23 cellular contexts compared by ENCODE assay signal in the genomic region with DNA sequence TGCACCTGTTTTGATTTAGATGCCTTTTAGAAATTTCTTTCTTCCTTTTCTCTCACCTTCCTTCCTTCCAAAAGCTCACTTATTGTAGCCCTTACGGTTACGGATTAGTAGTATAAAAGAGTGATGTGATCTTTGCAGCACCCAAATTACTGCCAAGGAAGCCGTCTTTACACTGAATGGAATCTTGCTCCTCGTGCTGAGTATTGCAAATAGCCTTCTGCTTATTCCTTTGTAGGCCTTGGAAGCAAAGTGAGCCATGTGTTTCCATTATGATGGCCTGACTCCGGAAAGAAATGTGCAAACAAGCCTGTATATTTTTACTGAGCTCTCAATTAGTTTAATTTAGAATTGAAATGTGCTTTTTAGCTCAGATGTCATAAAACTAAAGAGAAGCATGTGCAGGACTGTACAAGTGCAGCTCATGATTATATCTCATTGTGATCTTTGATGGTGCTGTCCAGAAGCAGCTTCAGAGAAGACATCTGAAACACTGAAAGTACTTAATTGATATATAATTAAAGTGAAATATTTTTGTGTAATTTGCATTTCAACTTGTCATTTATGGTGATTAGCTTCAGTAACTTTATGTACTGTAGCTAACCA.
"Had no signal": no experiment of that assay in that cellular context is flagged by ENCODE, and none has a peak within 500 bp of the region (broad histone marks: within the 10 kb centered on the region; RNA-seq: fewer than 3 reads in every experiment).

No MANE protein-coding gene starts in this region.

- H3K4me1 ChIP-seq: foreskin keratinocyte, left lung, prostate gland, right atrium auricular region, upper lobe of right lung had no signal

- H3K27me3 ChIP-seq: foreskin keratinocyte, hepatocyte, left lung, right atrium auricular region, upper lobe of right lung had no signal

- H3K4me3 ChIP-seq: hepatocyte, left lung, lung, prostate gland, right atrium auricular region, upper lobe of right lung had no signal

- H3K9me3 Mint-ChIP-seq: activated CD4-positive, alpha-beta memory T cell treated with anti-CD3 and anti-CD28 coated beads, Interleukin-2, amount 10 ng/mL, durations not matched to agents 7 days and 5 days; activated CD4-positive, alpha-beta T cell treated with anti-CD3 and anti-CD28 coated beads, Interleukin-2, amount 10 ng/mL, durations not matched to agents 24 days and 14 days; activated naive CD4-positive, alpha-beta T cell treated with anti-CD3 and anti-CD28 coated beads, Interleukin-2, amount 10 ng/mL, durations not matched to agents 7 days and 5 days; mesothelial cell of epicardium had no signal

- DNase-seq: activated CD4-positive, alpha-beta memory T cell treated with anti-CD3 and anti-CD28 coated beads, Interleukin-2, amount 10 ng/mL, durations not matched to agents 7 days and 5 days; activated CD4-positive, alpha-beta T cell treated with anti-CD3 and anti-CD28 coated beads, Interleukin-2, amount 10 ng/mL, durations not matched to agents 24 days and 14 days; activated effector memory CD4-positive, alpha-beta T cell treated with Interleukin-2 at 50 U/mL for 16 hours; activated naive CD4-positive, alpha-beta T cell treated with anti-CD3 and anti-CD28 coated beads, Interleukin-2, amount 10 ng/mL, durations not matched to agents 7 days and 5 days; activated T-cell treated with anti-CD3 and anti-CD28 coated beads, Interleukin-2, amount 50 U/mL, for 72 hours; dermis blood vessel endothelial cell; effector CD8-positive, alpha-beta T cell; erythroblast; foreskin keratinocyte; glutamatergic neuron; immature natural killer cell; left lung; natural killer cell; stimulated activated CD4-positive, alpha-beta T cell treated with anti-CD3 and anti-CD28 coated beads, Interleukin-4, amount 100 ng/mL, for 4 hours; stimulated activated naive CD8-positive, alpha-beta T cell treated with anti-CD3 and anti-CD28 coated beads, Interleukin-15, Interleukin-2, amounts not matched to agents 100 U/mL and 50 U/mL, for 24 hours; upper lobe of right lung had no signal

- ATAC-seq: activated CD4-positive, CD25-positive, alpha-beta regulatory T cell treated with anti-CD3 and anti-CD28 coated beads, Interleukin-2, amount 50 U/mL, for 24 hours; activated T-cell treated with anti-CD3 and anti-CD28 coated beads, Interleukin-2, amount 50 U/mL, for 72 hours; foreskin keratinocyte; left lung; natural killer cell; stimulated activated naive CD8-positive, alpha-beta T cell treated with anti-CD3 and anti-CD28 coated beads, Interleukin-15, Interleukin-2, amounts not matched to agents 100 U/mL and 50 U/mL, for 24 hours; upper lobe of right lung had no signal

- H3K4me1 Mint-ChIP-seq: activated CD4-positive, alpha-beta memory T cell treated with anti-CD3 and anti-CD28 coated beads, Interleukin-2, amount 10 ng/mL, durations not matched to agents 7 days and 5 days; activated CD4-positive, alpha-beta T cell treated with anti-CD3 and anti-CD28 coated beads, Interleukin-2, amount 10 ng/mL, durations not matched to agents 24 days and 14 days; activated naive CD4-positive, alpha-beta T cell treated with anti-CD3 and anti-CD28 coated beads, Interleukin-2, amount 10 ng/mL, durations not matched to agents 7 days and 5 days; immature natural killer cell; natural killer cell had no signal

- H3K9me3 ChIP-seq: left lung, prostate gland, right atrium auricular region, upper lobe of right lung had no signal

- H3K27ac Mint-ChIP-seq: activated CD4-positive, alpha-beta memory T cell treated with anti-CD3 and anti-CD28 coated beads, Interleukin-2, amount 10 ng/mL, durations not matched to agents 7 days and 5 days; activated CD4-positive, alpha-beta T cell treated with anti-CD3 and anti-CD28 coated beads, Interleukin-2, amount 10 ng/mL, durations not matched to agents 24 days and 14 days; activated naive CD4-positive, alpha-beta T cell treated with anti-CD3 and anti-CD28 coated beads, Interleukin-2, amount 10 ng/mL, durations not matched to agents 7 days and 5 days; activated T-cell treated with anti-CD3 and anti-CD28 coated beads, Interleukin-2, amount 50 U/mL, for 72 hours; immature natural killer cell; mesothelial cell of epicardium; natural killer cell had no signal

- H3K36me3 Mint-ChIP-seq: activated naive CD4-positive, alpha-beta T cell treated with anti-CD3 and anti-CD28 coated beads, Interleukin-2, amount 10 ng/mL, durations not matched to agents 7 days and 5 days; immature natural killer cell; natural killer cell had no signal

- H3K4me3 Mint-ChIP-seq: activated CD4-positive, alpha-beta memory T cell treated with anti-CD3 and anti-CD28 coated beads, Interleukin-2, amount 10 ng/mL, durations not matched to agents 7 days and 5 days; activated CD4-positive, alpha-beta T cell treated with anti-CD3 and anti-CD28 coated beads, Interleukin-2, amount 10 ng/mL, durations not matched to agents 24 days and 14 days; activated naive CD4-positive, alpha-beta T cell treated with anti-CD3 and anti-CD28 coated beads, Interleukin-2, amount 10 ng/mL, durations not matched to agents 7 days and 5 days; activated T-cell treated with anti-CD3 and anti-CD28 coated beads, Interleukin-2, amount 50 U/mL, for 72 hours; immature natural killer cell; mesothelial cell of epicardium; natural killer cell had no signal

- H3K36me3 ChIP-seq: left lung, prostate gland, right atrium auricular region, upper lobe of right lung had no signal

- H3K27me3 Mint-ChIP-seq: activated CD4-positive, alpha-beta memory T cell treated with anti-CD3 and anti-CD28 coated beads, Interleukin-2, amount 10 ng/mL, durations not matched to agents 7 days and 5 days; activated CD4-positive, alpha-beta T cell treated with anti-CD3 and anti-CD28 coated beads, Interleukin-2, amount 10 ng/mL, durations not matched to agents 24 days and 14 days; activated naive CD4-positive, alpha-beta T cell treated with anti-CD3 and anti-CD28 coated beads, Interleukin-2, amount 10 ng/mL, durations not matched to agents 7 days and 5 days had no signal

- H3K27ac ChIP-seq: foreskin keratinocyte, hepatocyte, left lung, prostate gland, right atrium auricular region, upper lobe of right lung, VCaP had no signal
